ENCODE assay signal across 8 cellular contexts in genomic region chr2:178193496-178193822, GRCh38. TPM values are rescaled to one million over a fixed set of nuclear protein-coding genes. Genes with fewer than 3 reads are reported as not detected.
DNase-seq lines count a peak whose midpoint lies in the region; ATAC-seq, FAIRE-seq and TF ChIP-seq lines count a peak whose summit lies in the region.

No MANE protein-coding gene starts in this region.

- no peak for FAIRE-seq in bronchial epithelial cell (lab: Jason Lieb, UNC)

- H3K4me1 ChIP-seq in ACC112 (ENCODE audit: control insufficient read depth, insufficient read depth, low read length, unreplicated experiment) (no peaks in the 10 kb centered on the region), HUES64 (ENCODE audit: insufficient read depth, low read length) (peaks cover 14% of the 10 kb centered on the region; the same call in 1 of the 2 replicates), muscle layer of colon (ENCODE audit: insufficient read depth, low read length) (no peaks in the 10 kb centered on the region)

- H3K27ac ChIP-seq in ACC112 (ENCODE audit: low read depth, low read length) (no peak overlapping the region), HUES64 (ENCODE audit: low read depth, low read length) (no peak overlapping the region), muscle layer of colon (ENCODE audit: low read depth, low read length) (peak overlapping the region; percentile 78)

- H3K9me3 ChIP-seq in HUES64 (ENCODE audit: insufficient read depth, low read depth, low read length): no peaks in the 10 kb centered on the region
- H3K9me3 ChIP-seq in muscle layer of colon (ENCODE audit: low read length): no peaks in the 10 kb centered on the region

- DNase-seq in bronchial epithelial cell (ENCODE audit: low read depth) (no peak), NCI-H1694 treated with DMSO at 0.1 percent for 48 hours (lab: John Stamatoyannopoulos, UW) (no peak), NOMO-1 treated with DMSO at 0.1 percent for 48 hours (lab: John Stamatoyannopoulos, UW; ENCODE audit: unreplicated experiment) (no peak)

- WGBS in HUES64: 24% methylated on average over 9 of the region's 10 CpGs

- H3K79me2 ChIP-seq in ACC112 (ENCODE audit: control insufficient read depth, insufficient read depth, low read length, unreplicated experiment): no peaks in the 10 kb centered on the region

- TF ChIP-seq CTCF in bronchial epithelial cell (IDR thresholded peaks at IDR 0.05; ENCODE audit: insufficient read depth, low read length, severe bottlenecking): no peak

- peak overlapping the region; percentile 75; the same call in 1 of the 2 replicates for H3K9ac ChIP-seq in HUES64 (ENCODE audit: low read depth, low read length)
- peak overlapping the region; percentile 59 for H3K9ac ChIP-seq in muscle layer of colon (ENCODE audit: low read length)

- ATAC-seq in GM21423 (IDR thresholded peaks at IDR 0.05; ENCODE audit: unreplicated experiment): no peak
- ATAC-seq in HG02981 (IDR thresholded peaks at IDR 0.05; ENCODE audit: unreplicated experiment): no peak

- H3K27me3 ChIP-seq in ACC112 (ENCODE audit: insufficient read depth, low read length): no peaks in the 10 kb centered on the region
- H3K27me3 ChIP-seq in HUES64 (ENCODE audit: insufficient read depth, low read length): peaks cover 50% of the 10 kb centered on the region
- H3K27me3 ChIP-seq in bronchial epithelial cell (ENCODE audit: control insufficient read depth, insufficient read depth, low read length): no peaks in the 10 kb centered on the region
- no peaks in the 10 kb centered on the region for H3K27me3 ChIP-seq in muscle layer of colon (ENCODE audit: control insufficient read depth in 1 of 2, insufficient read depth in 2 of 2, low read length in 2 of 2)

- peak overlapping the region; percentile 97 for H2AFZ ChIP-seq in ACC112 (ENCODE audit: low read length, unreplicated experiment)

- peak overlapping the region; percentile 88 for H3K4me3 ChIP-seq in ACC112 (ENCODE audit: low read depth, low read length)
- peak overlapping the region; percentile 64 for H3K4me3 ChIP-seq in HUES64 (ENCODE audit: low read length)
- peak overlapping the region; percentile 95 for H3K4me3 ChIP-seq in bronchial epithelial cell (ENCODE audit: low read depth, low read length)
- peak overlapping the region; percentile 71 to 80 for H3K4me3 ChIP-seq in muscle layer of colon (ENCODE audit: low read depth in 1 of 2, low read length in 2 of 2)

- H3K36me3 ChIP-seq in ACC112 (ENCODE audit: insufficient read depth, low read length) (no peaks in the 10 kb centered on the region), HUES64 (ENCODE audit: insufficient read depth, low read length) (no peaks in the 10 kb centered on the region), bronchial epithelial cell (ENCODE audit: control insufficient read depth, insufficient read depth, low read length) (no peaks in the 10 kb centered on the region), muscle layer of colon (ENCODE audit: insufficient read depth, low read length) (no peaks in the 10 kb centered on the region)

RNA-seq across cellular contexts. Expression of gene OSBPL6, which starts 0.9 kb away (rescaled TPM):
- 6.6 TPM for polyA plus RNA-seq in HUES64 (2013, experiment 1 of 2)
- polyA plus RNA-seq in HUES64 (2013, experiment 2 of 2): 7.5 TPM
- total RNA-seq in bronchial epithelial cell: 5.3 and 11.8 TPM in 2 replicates
